In the genomic region with DNA sequence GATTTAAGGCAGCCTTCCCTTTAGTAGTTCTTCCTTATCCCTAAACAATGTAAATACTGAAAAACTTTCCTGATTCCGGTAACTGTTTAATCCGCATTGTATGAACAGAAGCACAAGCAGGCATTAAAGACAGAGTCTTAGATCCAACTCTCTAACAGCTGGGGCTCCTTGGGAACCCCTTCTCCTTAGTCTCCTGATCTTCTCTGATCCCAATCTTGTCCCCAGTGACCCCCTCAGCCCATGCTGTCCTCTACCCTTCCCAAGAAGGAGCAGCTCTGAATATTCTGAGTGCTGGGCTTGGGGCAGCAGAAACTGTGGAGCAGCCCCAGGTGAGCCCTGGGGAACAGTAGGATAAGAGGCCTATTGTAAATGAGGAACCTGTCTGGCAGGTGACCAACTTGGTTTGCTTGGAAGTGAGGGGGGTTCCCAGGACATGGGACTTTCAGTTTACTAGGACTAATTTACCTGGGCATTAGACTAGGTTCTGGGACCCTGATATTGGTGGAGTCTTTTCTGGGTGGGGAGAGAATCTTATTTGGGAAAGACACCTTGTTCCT, we compare ENCODE assay signal across 1 cellular context.
TF ChIP-seq lines count a peak whose summit lies in the region.

No MANE protein-coding gene starts in this region.

TF ChIP-seq in GM23338, 12 proteins besides CTCF, POLR2A, EP300 and RAD21 (continued from another document):
- TF ChIP-seq ETS1 (IDR thresholded peaks at IDR 0.05) (no peak), ZNF331 (CRISPR knock-in tag; IDR thresholded peaks at IDR 0.05; ENCODE audit: low read depth) (no peak), CREB1 (CRISPR knock-in tag; IDR thresholded peaks at IDR 0.05; ENCODE audit: low read depth) (no peak), EZH2phosphoT487 (IDR thresholded peaks at IDR 0.05; ENCODE audit: unreplicated experiment) (no peak), ZNF114 (CRISPR knock-in tag; IDR thresholded peaks at IDR 0.05) (no peak), NANOG (IDR thresholded peaks at IDR 0.05; ENCODE audit: borderline replicate concordance) (no peak), JUNB (IDR thresholded peaks at IDR 0.05; ENCODE audit: unreplicated experiment) (no peak)
